ENCODE assay signal across 18 cellular contexts in the genomic region with DNA sequence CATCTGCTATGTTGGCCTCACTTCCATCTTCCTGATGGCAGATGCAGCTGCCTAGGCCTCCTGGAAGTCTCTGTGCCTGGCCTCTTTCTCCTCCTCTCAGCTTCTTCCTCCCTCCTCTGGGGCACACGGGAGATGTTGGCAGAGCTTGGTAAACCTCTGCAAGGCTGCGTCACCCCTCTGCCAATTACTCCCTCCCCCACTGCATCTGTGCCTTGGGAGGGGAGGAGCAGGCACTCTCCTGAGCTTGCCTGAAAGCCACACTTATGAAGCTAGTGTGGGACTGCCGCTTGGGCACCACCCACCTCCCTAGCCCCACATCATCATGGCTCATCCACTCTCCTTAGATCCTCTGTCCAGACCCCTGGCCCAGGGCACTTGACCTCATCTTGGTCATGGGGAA.
"Had no signal": no experiment of that assay in that cellular context is flagged by ENCODE, and none has a peak within 500 bp of the region (broad histone marks: within the 10 kb centered on the region; RNA-seq: fewer than 3 reads in every experiment).

No MANE protein-coding gene starts in this region.

- H3K4me1 ChIP-seq: colonic mucosa had no signal

- DNase-seq: activated CD4-positive, alpha-beta T cell treated with anti-CD3 and anti-CD28 coated beads for 1 hour; activated CD4-positive, alpha-beta T cell treated with anti-CD3 and anti-CD28 coated beads, Interleukin-2, amount 50 U/mL, for 4 hours; activated naive CD4-positive, alpha-beta T cell treated with anti-CD3 and anti-CD28 coated beads, Interleukin-2, amount 50 U/mL, for 16 hours; activated T-cell treated with anti-CD3 and anti-CD28 coated beads for 4 hours; central memory CD4-positive, alpha-beta T cell; colonic mucosa; islet precursor cell; midbrain; nucleus accumbens; right cardiac atrium; small intestine; stimulated activated CD4-positive, alpha-beta T cell treated with anti-CD3 and anti-CD28 coated beads, Interleukin-4, amount 100 ng/mL, for 4 hours; stimulated activated CD8-positive, alpha-beta memory T cell treated with anti-CD3 and anti-CD28 coated beads, Interleukin-4, amount 100 ng/mL, for 48 hours; stimulated activated naive CD8-positive, alpha-beta T cell treated with anti-CD3 and anti-CD28 coated beads, Interleukin-15, Interleukin-2, amounts not matched to agents 100 U/mL and 50 U/mL, for 24 hours; T-cell; T-helper 9 cell had no signal

- H3K4me3 ChIP-seq: colonic mucosa, lung had no signal

- H3K27me3 ChIP-seq: colonic mucosa had no signal

- ATAC-seq: esophagus mucosa; stimulated activated naive CD8-positive, alpha-beta T cell treated with anti-CD3 and anti-CD28 coated beads, Interleukin-15, Interleukin-2, amounts not matched to agents 100 U/mL and 50 U/mL, for 24 hours; T-cell had no signal

- H3K4me1 Mint-ChIP-seq: T-cell had no signal

- H3K27ac ChIP-seq: colonic mucosa had no signal

- H3K36me3 ChIP-seq: colonic mucosa had no signal

- H3K9me3 ChIP-seq: colonic mucosa had no signal

- H3K27ac Mint-ChIP-seq: T-cell had no signal

- H3K36me3 Mint-ChIP-seq: T-cell had no signal

- H3K4me3 Mint-ChIP-seq: T-cell had no signal
